16 cellular contexts compared by ENCODE assay signal in the genomic region with DNA sequence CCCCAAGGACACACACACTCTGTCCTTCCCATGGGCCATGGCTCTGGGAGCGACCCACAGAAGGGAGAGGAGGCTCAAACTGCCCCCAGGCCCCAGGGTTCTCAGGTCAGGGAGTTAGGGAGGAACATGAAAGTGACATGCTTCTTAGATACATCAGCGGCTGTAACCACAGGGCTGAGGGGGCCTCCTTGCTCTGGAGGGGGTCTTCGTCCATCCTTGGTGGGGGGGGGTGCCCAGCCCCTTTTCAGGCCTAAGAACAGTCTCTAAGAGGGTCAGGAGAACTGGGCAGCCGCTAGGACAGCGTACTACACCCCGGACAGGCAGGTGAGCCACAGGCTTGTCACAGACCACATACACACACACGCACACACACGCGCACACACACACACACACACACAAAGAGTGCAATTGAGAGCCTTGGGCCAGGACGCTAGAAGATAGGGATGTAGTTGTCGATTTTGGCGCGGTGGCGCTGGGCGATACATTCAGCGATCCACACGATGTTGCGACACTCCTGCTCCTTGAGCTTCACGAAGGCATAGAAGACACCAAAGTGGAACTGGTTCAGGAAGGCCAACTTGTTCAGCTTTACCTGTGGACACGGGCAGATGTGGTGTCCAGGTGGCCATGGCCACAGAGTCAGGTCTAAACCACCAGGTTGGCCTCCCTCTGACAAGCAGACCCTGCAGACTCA. TPM values are rescaled to one million over a fixed set of nuclear protein-coding genes. Genes with fewer than 3 reads are reported as not detected.
DNase-seq lines count a peak whose midpoint lies in the region; ATAC-seq and TF ChIP-seq lines count a peak whose summit lies in the region.
"Had no signal": no experiment of that assay in that cellular context is flagged by ENCODE, and none has a peak within 500 bp of the region (broad histone marks: within the 10 kb centered on the region; RNA-seq: fewer than 3 reads in every experiment).

No MANE protein-coding gene starts in this region.

- peak overlapping the region; percentile 34 for H3K4me3 Mint-ChIP-seq in stimulated activated effector memory CD8-positive, alpha-beta T cell treated with anti-CD3 and anti-CD28 coated beads, Interleukin-12 subunit alpha, Interleukin-12 subunit beta, amount 100 ng/mL, for 72 hours
- H3K4me3 Mint-ChIP-seq in chondrocyte (ENCODE audit: unreplicated experiment) = no peak overlapping the region
- H3K4me3 Mint-ChIP-seq: activated naive CD8-positive, alpha-beta T cell treated with anti-CD3 and anti-CD28 coated beads for 36 hours; activated T-helper 1 cell treated with anti-CD3 and anti-CD28 coated beads, Interleukin-12 subunit alpha, Interleukin-12 subunit beta, Interleukin-2, Interleukin-4 antibody, amounts not matched to agents 30 ng/mL and 10 ng/mL and 1 ng/mL, durations not matched to agents 14 hours and 24 hours and 36 hours had no signal

- peaks cover 26% of the 10 kb centered on the region for H3K4me1 Mint-ChIP-seq in stimulated activated effector memory CD8-positive, alpha-beta T cell treated with anti-CD3 and anti-CD28 coated beads, Interleukin-12 subunit alpha, Interleukin-12 subunit beta, amount 100 ng/mL, for 72 hours
- H3K4me1 Mint-ChIP-seq in chondrocyte (ENCODE audit: low read depth) = no peaks in the 10 kb centered on the region

- dilution Hi-C loops in mammary epithelial cell (cut with HindIII; ENCODE audit: low sequenced_read_pairs) = no loop called here

- peak overlapping the region; percentile 88 for H3K27ac Mint-ChIP-seq in stimulated activated effector memory CD8-positive, alpha-beta T cell treated with anti-CD3 and anti-CD28 coated beads, Interleukin-12 subunit alpha, Interleukin-12 subunit beta, amount 100 ng/mL, for 72 hours
- H3K27ac Mint-ChIP-seq in chondrocyte (ENCODE audit: unreplicated experiment) = no peak overlapping the region
- H3K27ac Mint-ChIP-seq: activated naive CD8-positive, alpha-beta T cell treated with anti-CD3 and anti-CD28 coated beads for 36 hours had no signal

- in situ Hi-C loops in mammary epithelial cell (cut with MboI; ENCODE audit: low sequenced_read_pairs in 2 of 2) = no loop called here

- H3K9me2 ChIP-seq in OCI-LY7 (ENCODE audit: insufficient read depth, low read length) = no peaks in the 10 kb centered on the region

- WGBS in mammary epithelial cell (ENCODE audit: low coverage, missing lambda C conversion rate) = 94% methylated on average over 8 of the region's 20 CpGs

- H3K36me3 Mint-ChIP-seq in stimulated activated effector memory CD8-positive, alpha-beta T cell treated with anti-CD3 and anti-CD28 coated beads, Interleukin-12 subunit alpha, Interleukin-12 subunit beta, amount 100 ng/mL, for 72 hours = peaks cover 31% of the 10 kb centered on the region
- H3K36me3 Mint-ChIP-seq in chondrocyte (ENCODE audit: low read depth) = peaks cover 13% of the 10 kb centered on the region

- H3K4me2 ChIP-seq in OCI-LY7 (ENCODE audit: low read length) = no peak overlapping the region
- no peak overlapping the region for H3K4me2 ChIP-seq in mammary epithelial cell (ENCODE audit: insufficient read depth, low read depth, low read length)
- H3K4me2 ChIP-seq: KMS-11 had no signal

- no peak overlapping the region for H3K27ac ChIP-seq in OCI-LY7 (ENCODE audit: low read depth, low read length, poor library complexity, severe bottlenecking)
- no peak overlapping the region for H3K27ac ChIP-seq in mammary epithelial cell (ENCODE audit: insufficient read depth, low read depth, low read length)
- H3K27ac ChIP-seq: heart left ventricle, KMS-11 had no signal

- intact Hi-C loops in OCI-LY7 (cut with micrococcal nuclease; ENCODE audit: unreplicated experiment) = no loop called here
- intact Hi-C loops in mammary epithelial cell (cut with micrococcal nuclease) = no loop called here

- peaks cover 11% of the 10 kb centered on the region; the same call in 1 of the 2 replicates for H3K36me3 ChIP-seq in OCI-LY7 (ENCODE audit: insufficient read depth, low read length)
- peaks cover 9% of the 10 kb centered on the region for H3K36me3 ChIP-seq in mammary epithelial cell (ENCODE audit: insufficient read depth, low read length)

- H4K20me1 ChIP-seq in OCI-LY7 (ENCODE audit: insufficient read depth, low read length) (no peaks in the 10 kb centered on the region), mammary epithelial cell (ENCODE audit: insufficient read depth, low read length) (no peaks in the 10 kb centered on the region)

- H2AFZ ChIP-seq in OCI-LY7 (ENCODE audit: low read length) = no peak overlapping the region
- no peak overlapping the region for H2AFZ ChIP-seq in mammary epithelial cell (ENCODE audit: low read depth, low read length)

- no peaks in the 10 kb centered on the region for H3K27me3 ChIP-seq in mammary epithelial cell (ENCODE audit: insufficient read depth, low read length)
- H3K27me3 ChIP-seq: heart left ventricle had no signal

- no peak overlapping the region for H3K4me3 ChIP-seq in OCI-LY7 (ENCODE audit: low read depth, low read length, poor library complexity, severe bottlenecking)
- H3K4me3 ChIP-seq in mammary epithelial cell (replicated peaks in 1 of 3; ENCODE audit: insufficient read depth in 1 of 3, low read depth in 2 of 3, low read length in 3 of 3) = no peak overlapping the region
- H3K4me3 ChIP-seq: heart left ventricle had no signal

- TSS peak; percentile 89 for BruUV-seq in OCI-LY7 (replicated peaks; lab: Mats Ljungman, UMichigan)
- TSS peak; percentile 82 for BruUV-seq in mammary epithelial cell (replicated peaks; lab: Mats Ljungman, UMichigan)

- ATAC-seq in stimulated activated effector memory CD8-positive, alpha-beta T cell treated with anti-CD3 and anti-CD28 coated beads, Interleukin-12 subunit alpha, Interleukin-12 subunit beta, amount 100 ng/mL, for 72 hours = no peak
- ATAC-seq: heart left ventricle, left ventricle myocardium superior, right cardiac atrium had no signal

- CTCF ChIA-PET in OCI-LY7 (lab: Charles Lee; ENCODE audit: unreplicated experiment) (no interaction called here), mammary epithelial cell (lab: Charles Lee; ENCODE audit: low non-redundant PET) (no interaction called here)

- POLR2A ChIA-PET in OCI-LY7 (lab: Charles Lee) = interaction anchor here (0.6 kb wide), 1 partner anchor 569 kb away, joined by 4 read pairs; no protein-coding TSS in a partner anchor

- TF ChIP-seq CTCF in OCI-LY7 (conservative IDR thresholded peaks at IDR 0.05; ENCODE audit: low read length) (no peak), mammary epithelial cell (conservative IDR thresholded peaks at IDR 0.05 in 1 of 2, IDR thresholded peaks at IDR 0.05 in 1 of 2; ENCODE audit: extremely low read depth in 1 of 2, insufficient read depth in 1 of 2, low read depth in 1 of 2, low read length in 2 of 2) (no peak), chondrocyte (IDR thresholded peaks at IDR 0.05) (no peak)

- H3K79me2 ChIP-seq in OCI-LY7 (ENCODE audit: insufficient read depth, low read depth, low read length) = no peaks in the 10 kb centered on the region
- H3K79me2 ChIP-seq in mammary epithelial cell (ENCODE audit: insufficient read depth, low read length) = no peaks in the 10 kb centered on the region

- no peaks in the 10 kb centered on the region for H3K9me3 Mint-ChIP-seq in stimulated activated effector memory CD8-positive, alpha-beta T cell treated with anti-CD3 and anti-CD28 coated beads, Interleukin-12 subunit alpha, Interleukin-12 subunit beta, amount 100 ng/mL, for 72 hours
- H3K9me3 Mint-ChIP-seq in chondrocyte (ENCODE audit: low read depth) = no peaks in the 10 kb centered on the region
- H3K9me3 Mint-ChIP-seq: activated naive CD8-positive, alpha-beta T cell treated with anti-CD3 and anti-CD28 coated beads for 36 hours; activated T-helper 1 cell treated with anti-CD3 and anti-CD28 coated beads, Interleukin-12 subunit alpha, Interleukin-12 subunit beta, Interleukin-2, Interleukin-4 antibody, amounts not matched to agents 30 ng/mL and 10 ng/mL and 1 ng/mL, durations not matched to agents 14 hours and 24 hours and 36 hours had no signal

- H3K4me1 ChIP-seq in OCI-LY7 (ENCODE audit: insufficient read depth, low read length, poor library complexity, severe bottlenecking) (no peaks in the 10 kb centered on the region), mammary epithelial cell (ENCODE audit: insufficient read depth, low read length) (no peaks in the 10 kb centered on the region)

- H3K9me3 ChIP-seq in OCI-LY7 (ENCODE audit: low read length) = no peaks in the 10 kb centered on the region
- H3K9me3 ChIP-seq in mammary epithelial cell (replicated peaks; ENCODE audit: insufficient read depth, low read length) = no peaks in the 10 kb centered on the region
- H3K9me3 ChIP-seq: heart left ventricle had no signal

- H3K27me3 Mint-ChIP-seq in chondrocyte (ENCODE audit: low read depth) = no peaks in the 10 kb centered on the region
- H3K27me3 Mint-ChIP-seq: activated naive CD8-positive, alpha-beta T cell treated with anti-CD3 and anti-CD28 coated beads for 36 hours had no signal

- H3K9ac ChIP-seq in mammary epithelial cell (ENCODE audit: insufficient read depth, low read length) = no peak overlapping the region
- H3K9ac ChIP-seq: KMS-11 had no signal

- DNase-seq in OCI-LY7 (ENCODE audit: low spot score) = no peak
- DNase-seq in mammary epithelial cell = no peak
- no peak for DNase-seq in stimulated activated effector memory CD8-positive, alpha-beta T cell treated with anti-CD3 and anti-CD28 coated beads, Interleukin-12 subunit alpha, Interleukin-12 subunit beta, amount 100 ng/mL, for 72 hours (ENCODE audit: low spot score in 2 of 2)
- no peak for DNase-seq in chondrocyte (ENCODE audit: low spot score)
- DNase-seq in globus pallidus (ENCODE audit: low spot score) = no peak
- DNase-seq: activated CD8-positive, alpha-beta memory T cell treated with anti-CD3 and anti-CD28 coated beads for 24 hours; activated naive CD8-positive, alpha-beta T cell treated with anti-CD3 and anti-CD28 coated beads for 36 hours; AML-193; heart left ventricle; left ventricle myocardium superior; NCI-H1930; RPMI8226 had no signal

RNA-seq across cellular contexts. Expression of gene HSD11B2, which starts 7.3 kb away (rescaled TPM):
- not detected in 2 replicates for total RNA-seq in OCI-LY7 (2014; rRNA removed; shearing (Covaris generic))
- total RNA-seq in OCI-LY7 (2022) (not detected in 2 replicates), mammary epithelial cell (1 to 10 TPM in 1 of 2 donors, under 1 TPM in 1; 0.56 to 1.8 TPM), chondrocyte (0.20 to 0.77 TPM in 2 of 3 replicates, not detected in the other)
- 1.00 TPM for polyA plus RNA-seq in mammary epithelial cell
- not detected for polyA minus RNA-seq in mammary epithelial cell

RNA-seq across cellular contexts. Expression of gene ZDHHC1, which starts 22.0 kb away (rescaled TPM):
- not detected in 2 replicates for total RNA-seq in OCI-LY7 (2014; rRNA removed; shearing (Covaris generic))
- total RNA-seq in OCI-LY7 (2022) (not detected in 2 replicates), mammary epithelial cell (1 to 10 TPM; 5.3 to 6.3 TPM), chondrocyte (11.8 to 15.0 TPM (median 12.2 TPM) in 3 replicates)
- polyA plus RNA-seq in mammary epithelial cell = 2.4 TPM
- polyA minus RNA-seq in mammary epithelial cell = 0.88 TPM

RNA-seq across cellular contexts. Expression of gene ATP6V0D1, which starts 42.7 kb away (rescaled TPM):
- total RNA-seq in OCI-LY7 (2014; rRNA removed; shearing (Covaris generic)) = 13.5 and 24.4 TPM in 2 replicates
- total RNA-seq in OCI-LY7 (2022) = 34.0 and 38.0 TPM in 2 replicates
- total RNA-seq in mammary epithelial cell = 100 to 1,000 TPM in 1 of 2 donors, 10 to 100 TPM in 1; 93.3 to 124 TPM
- polyA plus RNA-seq in mammary epithelial cell = 268 TPM
- 279 TPM for polyA minus RNA-seq in mammary epithelial cell
- total RNA-seq in chondrocyte = 83.8 to 89.8 TPM (median 85.5 TPM) in 3 replicates

RNA-seq across cellular contexts. Expression of gene TPPP3, which starts 44.9 kb away (rescaled TPM):
- total RNA-seq in OCI-LY7 (2014; rRNA removed; shearing (Covaris generic)) = not detected in 2 replicates
- total RNA-seq in OCI-LY7 (2022) (not detected in 2 replicates), mammary epithelial cell (not detected), chondrocyte (2.7 to 3.6 TPM (median 3.3 TPM) in 3 replicates)
- 0.14 TPM for polyA plus RNA-seq in mammary epithelial cell
- not detected for polyA minus RNA-seq in mammary epithelial cell
- total RNA-seq: activated naive CD8-positive, alpha-beta T cell treated with anti-CD3 and anti-CD28 coated beads for 36 hours; activated T-helper 1 cell treated with anti-CD3 and anti-CD28 coated beads, Interleukin-12 subunit alpha, Interleukin-12 subunit beta, Interleukin-2, Interleukin-4 antibody, amounts not matched to agents 30 ng/mL and 10 ng/mL and 1 ng/mL, durations not matched to agents 14 hours and 24 hours and 36 hours had no signal

RNA-seq across cellular contexts. Expression of gene AGRP, which starts 45.1 kb away (rescaled TPM):
- not detected in 2 replicates for total RNA-seq in OCI-LY7 (2014; rRNA removed; shearing (Covaris generic))
- total RNA-seq in OCI-LY7 (2022) = 0.52 TPM in 1 of 2 replicates, not detected in the other
- total RNA-seq in mammary epithelial cell = not detected
- polyA plus RNA-seq in mammary epithelial cell = not detected
- not detected for polyA minus RNA-seq in mammary epithelial cell
- not detected in 3 replicates for total RNA-seq in chondrocyte
- total RNA-seq: activated T-helper 1 cell treated with anti-CD3 and anti-CD28 coated beads, Interleukin-12 subunit alpha, Interleukin-12 subunit beta, Interleukin-2, Interleukin-4 antibody, amounts not matched to agents 30 ng/mL and 10 ng/mL and 1 ng/mL, durations not matched to agents 14 hours and 24 hours and 36 hours; heart left ventricle; left ventricle myocardium superior; omental fat pad; right cardiac atrium had no signal
- polyA plus RNA-seq: heart left ventricle, right cardiac atrium had no signal

Comparison
In these comparisons a context has a peak if more than half of its experiments do, and no peak if none do; other contexts are left out.
1. RNA of gene ZDHHC1, which starts 22.0 kb away (total RNA-seq): 11.8 to 15.0 TPM in chondrocyte and 5.3 to 6.3 TPM in mammary epithelial cell; not detected in OCI-LY7; every median in the first group is over 4 times any median in the second.